ENCODE assay signal across 43 cellular contexts in the genomic region with DNA sequence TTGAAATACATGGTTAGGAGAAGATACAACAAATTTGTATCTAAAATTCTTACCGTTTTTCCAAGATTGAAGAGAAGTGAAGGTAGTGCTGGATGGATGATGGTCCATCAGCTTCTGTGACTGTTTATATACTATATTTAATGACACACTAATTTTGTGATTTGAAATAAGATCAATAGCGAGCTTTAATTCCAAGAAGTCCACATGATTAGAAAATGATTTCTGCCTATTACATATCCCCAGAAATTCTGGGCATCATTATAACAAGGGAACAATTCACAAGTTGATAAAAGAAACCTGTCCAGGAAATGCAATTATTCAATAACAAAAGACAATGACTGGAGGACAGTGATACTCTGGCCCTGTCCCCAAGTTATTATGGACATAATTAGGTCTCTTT. TPM values are rescaled to one million over a fixed set of nuclear protein-coding genes. Genes with fewer than 3 reads are reported as not detected.
"Had no signal": no experiment of that assay in that cellular context is flagged by ENCODE, and none has a peak within 500 bp of the region (broad histone marks: within the 10 kb centered on the region; RNA-seq: fewer than 3 reads in every experiment).

A gene with protein sequence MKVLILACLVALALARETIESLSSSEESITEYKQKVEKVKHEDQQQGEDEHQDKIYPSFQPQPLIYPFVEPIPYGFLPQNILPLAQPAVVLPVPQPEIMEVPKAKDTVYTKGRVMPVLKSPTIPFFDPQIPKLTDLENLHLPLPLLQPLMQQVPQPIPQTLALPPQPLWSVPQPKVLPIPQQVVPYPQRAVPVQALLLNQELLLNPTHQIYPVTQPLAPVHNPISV (minus strand): TSS at position 101 of the 400 bp plus-strand sequence. CDS start 4,733 bp downstream, outside the sequence.

- H3K27me3 Mint-ChIP-seq: activated naive CD4-positive, alpha-beta T cell treated with anti-CD3 and anti-CD28 coated beads, Interleukin-2, amount 10 ng/mL, durations not matched to agents 7 days and 5 days; activated naive CD8-positive, alpha-beta T cell; activated naive CD8-positive, alpha-beta T cell treated with anti-CD3 and anti-CD28 coated beads for 36 hours; activated naive CD8-positive, alpha-beta T cell treated with anti-CD3 and anti-CD28 coated beads, Interleukin-2, amount 10 ng/mL, durations not matched to agents 7 days and 5 days; activated naive CD8-positive, alpha-beta T cell treated with anti-CD3 and anti-CD28 coated beads, Interleukin-2, amount 50 U/mL, for 24 hours; activated T-cell treated with anti-CD3 and anti-CD28 coated beads, Interleukin-2, amount 50 U/mL, for 24 hours; activated T-helper 17 cell treated with anti-CD3 and anti-CD28 coated beads, Interleukin-2, amount 50 U/mL, for 72 hours; central memory CD8-positive, alpha-beta T cell had no signal

- H3K36me3 Mint-ChIP-seq: activated naive CD4-positive, alpha-beta T cell treated with anti-CD3 and anti-CD28 coated beads, Interleukin-2, amount 10 ng/mL, durations not matched to agents 7 days and 5 days; activated naive CD4-positive, alpha-beta T cell treated with anti-CD3 and anti-CD28 coated beads, Interleukin-2, amount 50 U/mL, for 24 hours; activated naive CD4-positive, alpha-beta T cell treated with anti-CD3 and anti-CD28 coated beads, Interleukin-2, amount 50 U/mL, for 72 hours; activated naive CD8-positive, alpha-beta T cell; activated naive CD8-positive, alpha-beta T cell treated with anti-CD3 and anti-CD28 coated beads for 36 hours; activated naive CD8-positive, alpha-beta T cell treated with anti-CD3 and anti-CD28 coated beads, Interleukin-2, amount 10 ng/mL, durations not matched to agents 7 days and 5 days; brain had no signal

- H3K9me3 ChIP-seq: adrenal gland, ascending aorta, body of pancreas, breast epithelium had no signal

- H3K4me3 Mint-ChIP-seq: activated naive CD4-positive, alpha-beta T cell treated with anti-CD3 and anti-CD28 coated beads for 36 hours; activated naive CD4-positive, alpha-beta T cell treated with anti-CD3 and anti-CD28 coated beads, Interleukin-2, amount 10 ng/mL, durations not matched to agents 7 days and 5 days; activated naive CD4-positive, alpha-beta T cell treated with anti-CD3 and anti-CD28 coated beads, Interleukin-2, amount 50 U/mL, for 24 hours; activated naive CD8-positive, alpha-beta T cell; activated naive CD8-positive, alpha-beta T cell treated with anti-CD3 and anti-CD28 coated beads for 36 hours; activated naive CD8-positive, alpha-beta T cell treated with anti-CD3 and anti-CD28 coated beads, Interleukin-2, amount 10 ng/mL, durations not matched to agents 7 days and 5 days; activated naive CD8-positive, alpha-beta T cell treated with anti-CD3 and anti-CD28 coated beads, Interleukin-2, amount 50 U/mL, for 24 hours; activated T-cell treated with anti-CD3 and anti-CD28 coated beads, Interleukin-2, amount 50 U/mL, for 24 hours; activated T-cell treated with anti-CD3 and anti-CD28 coated beads, Interleukin-2, amount 50 U/mL, for 4 hours; activated T-cell treated with anti-CD3 and anti-CD28 coated beads, Interleukin-2, amount 50 U/mL, for 72 hours; activated T-helper 1 cell treated with anti-CD3 and anti-CD28 coated beads, Interleukin-12 subunit alpha, Interleukin-12 subunit beta, Interleukin-2, Interleukin-4 antibody, amounts not matched to agents 30 ng/mL and 10 ng/mL and 1 ng/mL, durations not matched to agents 14 hours and 24 hours and 36 hours; activated T-helper 17 cell treated with anti-CD3 and anti-CD28 coated beads, Interleukin-2, amount 50 U/mL, for 72 hours; brain; central memory CD8-positive, alpha-beta T cell had no signal

- H3K4me3 ChIP-seq: adrenal gland, ascending aorta, body of pancreas, breast epithelium, cardiac muscle cell had no signal

- H3K27ac ChIP-seq: adrenal gland, ascending aorta, body of pancreas, brain microvascular endothelial cell, breast epithelium, cardiac muscle cell had no signal

- H3K36me3 ChIP-seq: adrenal gland, ascending aorta, brain microvascular endothelial cell, breast epithelium, cardiac muscle cell had no signal

- ATAC-seq: activated naive CD4-positive, alpha-beta T cell treated with anti-CD3 and anti-CD28 coated beads, Interleukin-2, amount 50 U/mL, for 72 hours; activated naive CD8-positive, alpha-beta T cell treated with anti-CD3 and anti-CD28 coated beads, Interleukin-2, amount 50 U/mL, for 24 hours; activated T-cell treated with anti-CD3 and anti-CD28 coated beads, Interleukin-2, amount 50 U/mL, for 4 hours; activated T-cell treated with anti-CD3 and anti-CD28 coated beads, Interleukin-2, amount 50 U/mL, for 72 hours; activated T-helper 17 cell treated with anti-CD3 and anti-CD28 coated beads, Interleukin-2, amount 50 U/mL, for 72 hours; body of pancreas had no signal

- H3K4me1 ChIP-seq: adrenal gland, ascending aorta, body of pancreas, breast epithelium had no signal

- H3K27me3 ChIP-seq: adrenal gland, ascending aorta, body of pancreas, brain microvascular endothelial cell, breast epithelium, cardiac muscle cell had no signal

- DNase-seq: activated effector memory CD4-positive, alpha-beta T cell treated with anti-CD3 and anti-CD28 coated beads, Interleukin-2, amount 50 U/mL, for 16 hours; activated effector memory CD4-positive, alpha-beta T cell treated with Interleukin-2 at 50 U/mL for 16 hours; activated gamma-delta T cell; activated gamma-delta T cell treated with Interleukin-2 at 50 U/mL for 16 hours; activated naive CD4-positive, alpha-beta T cell; activated naive CD4-positive, alpha-beta T cell treated with anti-CD3 and anti-CD28 coated beads for 36 hours; activated naive CD4-positive, alpha-beta T cell treated with anti-CD3 and anti-CD28 coated beads, Interleukin-2, amount 10 ng/mL, durations not matched to agents 7 days and 5 days; activated naive CD4-positive, alpha-beta T cell treated with anti-CD3 and anti-CD28 coated beads, Interleukin-2, amount 50 U/mL, for 16 hours; activated naive CD4-positive, alpha-beta T cell treated with Interleukin-2 at 50 U/mL for 16 hours; activated naive CD8-positive, alpha-beta T cell treated with anti-CD3 and anti-CD28 coated beads for 36 hours; activated naive CD8-positive, alpha-beta T cell treated with anti-CD3 and anti-CD28 coated beads, Interleukin-2, amount 10 ng/mL, durations not matched to agents 7 days and 5 days; activated naive CD8-positive, alpha-beta T cell treated with anti-CD3 and anti-CD28 coated beads, Interleukin-2, amount 50 U/mL, for 24 hours; activated T-cell treated with anti-CD3 and anti-CD28 coated beads, Interleukin-2, amount 50 U/mL, for 24 hours; activated T-cell treated with anti-CD3 and anti-CD28 coated beads, Interleukin-2, amount 50 U/mL, for 4 hours; activated T-cell treated with anti-CD3 and anti-CD28 coated beads, Interleukin-2, amount 50 U/mL, for 48 hours; activated T-cell treated with anti-CD3 and anti-CD28 coated beads, Interleukin-2, amount 50 U/mL, for 72 hours; adrenal gland; amniotic stem cell; amygdala; anterior cingulate cortex; aorta; body of pancreas; brain microvascular endothelial cell; caudate nucleus; central memory CD4-positive, alpha-beta T cell; cerebellar nuclear complex had no signal

- FAIRE-seq: astrocyte, bronchial epithelial cell had no signal

- H3K4me1 Mint-ChIP-seq: activated naive CD4-positive, alpha-beta T cell treated with anti-CD3 and anti-CD28 coated beads, Interleukin-2, amount 10 ng/mL, durations not matched to agents 7 days and 5 days; activated naive CD4-positive, alpha-beta T cell treated with anti-CD3 and anti-CD28 coated beads, Interleukin-2, amount 50 U/mL, for 24 hours; activated naive CD8-positive, alpha-beta T cell treated with anti-CD3 and anti-CD28 coated beads for 36 hours; activated naive CD8-positive, alpha-beta T cell treated with anti-CD3 and anti-CD28 coated beads, Interleukin-2, amount 10 ng/mL, durations not matched to agents 7 days and 5 days; activated naive CD8-positive, alpha-beta T cell treated with anti-CD3 and anti-CD28 coated beads, Interleukin-2, amount 50 U/mL, for 24 hours; activated T-helper 17 cell treated with anti-CD3 and anti-CD28 coated beads, Interleukin-2, amount 50 U/mL, for 72 hours; brain; central memory CD8-positive, alpha-beta T cell had no signal

- H3K9me3 Mint-ChIP-seq: activated naive CD4-positive, alpha-beta T cell treated with anti-CD3 and anti-CD28 coated beads for 36 hours; activated naive CD4-positive, alpha-beta T cell treated with anti-CD3 and anti-CD28 coated beads, Interleukin-2, amount 10 ng/mL, durations not matched to agents 7 days and 5 days; activated naive CD4-positive, alpha-beta T cell treated with anti-CD3 and anti-CD28 coated beads, Interleukin-2, amount 50 U/mL, for 24 hours; activated naive CD4-positive, alpha-beta T cell treated with anti-CD3 and anti-CD28 coated beads, Interleukin-2, amount 50 U/mL, for 72 hours; activated naive CD8-positive, alpha-beta T cell treated with anti-CD3 and anti-CD28 coated beads for 36 hours; activated naive CD8-positive, alpha-beta T cell treated with anti-CD3 and anti-CD28 coated beads, Interleukin-2, amount 10 ng/mL, durations not matched to agents 7 days and 5 days; activated naive CD8-positive, alpha-beta T cell treated with anti-CD3 and anti-CD28 coated beads, Interleukin-2, amount 50 U/mL, for 24 hours; activated T-cell treated with anti-CD3 and anti-CD28 coated beads, Interleukin-2, amount 50 U/mL, for 24 hours; activated T-cell treated with anti-CD3 and anti-CD28 coated beads, Interleukin-2, amount 50 U/mL, for 4 hours; activated T-cell treated with anti-CD3 and anti-CD28 coated beads, Interleukin-2, amount 50 U/mL, for 72 hours; activated T-helper 1 cell treated with anti-CD3 and anti-CD28 coated beads, Interleukin-12 subunit alpha, Interleukin-12 subunit beta, Interleukin-2, Interleukin-4 antibody, amounts not matched to agents 30 ng/mL and 10 ng/mL and 1 ng/mL, durations not matched to agents 14 hours and 24 hours and 36 hours; activated T-helper 17 cell treated with anti-CD3 and anti-CD28 coated beads, Interleukin-2, amount 50 U/mL, for 72 hours; activated T-helper 2 cell treated with anti-CD3 and anti-CD28 coated beads, Interferon-gamma antibody, Interleukin-2, Interleukin-4, amounts not matched to agents 10 μg/mL and 5 μg/mL and 100 μg/mL, durations not matched to agents 14 hours and 24 hours and 36 hours; brain had no signal

- H3K27ac Mint-ChIP-seq: activated naive CD4-positive, alpha-beta T cell treated with anti-CD3 and anti-CD28 coated beads for 36 hours; activated naive CD4-positive, alpha-beta T cell treated with anti-CD3 and anti-CD28 coated beads, Interleukin-2, amount 10 ng/mL, durations not matched to agents 7 days and 5 days; activated naive CD4-positive, alpha-beta T cell treated with anti-CD3 and anti-CD28 coated beads, Interleukin-2, amount 50 U/mL, for 24 hours; activated naive CD4-positive, alpha-beta T cell treated with anti-CD3 and anti-CD28 coated beads, Interleukin-2, amount 50 U/mL, for 72 hours; activated naive CD8-positive, alpha-beta T cell; activated naive CD8-positive, alpha-beta T cell treated with anti-CD3 and anti-CD28 coated beads for 36 hours; activated naive CD8-positive, alpha-beta T cell treated with anti-CD3 and anti-CD28 coated beads, Interleukin-2, amount 10 ng/mL, durations not matched to agents 7 days and 5 days; activated naive CD8-positive, alpha-beta T cell treated with anti-CD3 and anti-CD28 coated beads, Interleukin-2, amount 50 U/mL, for 24 hours; activated T-cell treated with anti-CD3 and anti-CD28 coated beads, Interleukin-2, amount 50 U/mL, for 24 hours; activated T-cell treated with anti-CD3 and anti-CD28 coated beads, Interleukin-2, amount 50 U/mL, for 72 hours; activated T-helper 1 cell treated with anti-CD3 and anti-CD28 coated beads, Interleukin-12 subunit alpha, Interleukin-12 subunit beta, Interleukin-2, Interleukin-4 antibody, amounts not matched to agents 30 ng/mL and 10 ng/mL and 1 ng/mL, durations not matched to agents 14 hours and 24 hours and 36 hours; activated T-helper 17 cell treated with anti-CD3 and anti-CD28 coated beads, Interleukin-2, amount 50 U/mL, for 72 hours; activated T-helper 2 cell treated with anti-CD3 and anti-CD28 coated beads, Interferon-gamma antibody, Interleukin-2, Interleukin-4, amounts not matched to agents 10 μg/mL and 5 μg/mL and 100 μg/mL, durations not matched to agents 14 hours and 24 hours and 36 hours; brain had no signal

RNA-seq across cellular contexts. Expression of the gene that starts here (rescaled TPM):
- total RNA-seq: activated naive CD4-positive, alpha-beta T cell treated with anti-CD3 and anti-CD28 coated beads for 36 hours; activated naive CD4-positive, alpha-beta T cell treated with anti-CD3 and anti-CD28 coated beads, Interleukin-2, amount 50 U/mL, for 72 hours; activated naive CD8-positive, alpha-beta T cell treated with anti-CD3 and anti-CD28 coated beads for 36 hours; activated naive CD8-positive, alpha-beta T cell treated with anti-CD3 and anti-CD28 coated beads, Interleukin-2, amount 10 ng/mL, durations not matched to agents 7 days and 5 days; activated T-cell treated with anti-CD3 and anti-CD28 coated beads, Interleukin-2, amount 50 U/mL, for 4 hours; activated T-cell treated with anti-CD3 and anti-CD28 coated beads, Interleukin-2, amount 50 U/mL, for 72 hours; activated T-helper 1 cell treated with anti-CD3 and anti-CD28 coated beads, Interleukin-12 subunit alpha, Interleukin-12 subunit beta, Interleukin-2, Interleukin-4 antibody, amounts not matched to agents 30 ng/mL and 10 ng/mL and 1 ng/mL, durations not matched to agents 14 hours and 24 hours and 36 hours; activated T-helper 17 cell treated with anti-CD3 and anti-CD28 coated beads, Interleukin-2, amount 50 U/mL, for 72 hours; activated T-helper 2 cell treated with anti-CD3 and anti-CD28 coated beads, Interferon-gamma antibody, Interleukin-2, Interleukin-4, amounts not matched to agents 10 μg/mL and 5 μg/mL and 100 μg/mL, durations not matched to agents 14 hours and 24 hours and 36 hours; adrenal gland; aorta; ascending aorta; astrocyte; body of pancreas; breast epithelium; bronchial epithelial cell; cardiac muscle cell; cardiac septum; cerebellum; chondrocyte had no signal
- polyA plus RNA-seq: adipose tissue, adrenal gland, aorta, cardiac muscle cell had no signal
